Comparison of ENCODE assay signal across 27 cellular contexts in the genomic region with DNA sequence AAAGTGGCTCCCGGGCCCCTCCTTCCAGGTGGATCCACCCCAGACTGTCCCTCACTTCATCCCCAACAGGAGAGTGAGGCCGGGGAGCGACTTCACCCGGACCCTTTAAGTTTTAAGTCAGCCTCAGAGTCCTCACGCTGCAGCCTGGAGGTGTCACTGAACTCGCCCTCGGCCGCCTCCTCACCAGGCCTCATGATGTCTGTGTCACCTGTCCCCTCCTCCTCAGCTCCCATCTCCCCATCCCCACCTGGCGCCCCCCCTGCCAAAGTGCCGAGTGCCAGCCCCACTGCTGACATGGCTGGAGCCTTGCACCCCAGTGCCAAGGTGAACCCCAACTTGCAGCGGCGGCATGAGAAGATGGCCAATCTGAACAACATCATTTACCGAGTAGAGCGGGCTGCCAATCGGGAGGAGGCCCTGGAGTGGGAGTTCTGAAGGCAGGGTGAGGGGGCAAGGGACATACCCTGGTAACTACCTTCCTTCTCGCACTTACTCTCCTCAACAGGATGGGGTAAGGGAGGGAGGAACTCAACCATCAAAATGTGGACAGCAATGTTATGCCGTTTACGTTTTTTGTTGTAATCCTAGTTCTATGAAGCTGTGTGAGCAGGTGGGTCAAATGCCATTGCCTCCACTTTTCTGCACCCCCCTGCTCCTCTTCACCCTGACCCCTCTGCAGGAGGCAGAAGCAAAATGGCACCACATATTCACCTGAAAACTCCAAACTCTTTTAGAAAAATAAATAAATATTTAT.
"Had no signal": no experiment of that assay in that cellular context is flagged by ENCODE, and none has a peak within 500 bp of the region (broad histone marks: within the 10 kb centered on the region; RNA-seq: fewer than 3 reads in every experiment).

No MANE protein-coding gene starts in this region.

- DNase-seq: hypothalamus; immature natural killer cell; kidney; left colon; left lung; lower lobe of right lung; mesendoderm; naive B cell; nucleus accumbens; pancreas; retina; right cardiac atrium; stimulated activated CD4-positive, alpha-beta T cell treated with anti-CD3 and anti-CD28 coated beads, Interleukin-12 subunit alpha, Interleukin-12 subunit beta, amount 100 ng/mL, for 4 hours; stimulated activated CD4-positive, alpha-beta T cell treated with anti-CD3 and anti-CD28 coated beads, Interleukin-15, amount 100 ng/mL, for 24 hours; stimulated activated CD4-positive, alpha-beta T cell treated with anti-CD3 and anti-CD28 coated beads, Interleukin-2, amount 100 ng/mL, for 24 hours; stimulated activated CD4-positive, alpha-beta T cell treated with anti-CD3 and anti-CD28 coated beads, Interleukin-4, amount 100 ng/mL, for 1 hour; stimulated activated naive B cell treated with anti-CD40 and anti-IgM and Interleukin-4, amounts not matched to agents 10 μg/mL and 1 μg/mL and 100 μg/mL, for 72 hours; stimulated activated naive CD8-positive, alpha-beta T cell treated with anti-CD3 and anti-CD28 coated beads, Interleukin-15, Interleukin-2, amounts not matched to agents 100 U/mL and 50 U/mL, for 24 hours; stomach; testis; thyroid gland; transverse colon; upper lobe of right lung had no signal

- H3K4me3 ChIP-seq: left lung, lower lobe of right lung, pancreas, prostate gland, skin epidermis, stomach, testis, thyroid gland, transverse colon, upper lobe of right lung had no signal

- H3K27me3 ChIP-seq: left lung, pancreas, stomach, testis, thyroid gland, transverse colon, upper lobe of right lung had no signal

- H3K9me3 ChIP-seq: pancreas, prostate gland, testis, thyroid gland, upper lobe of right lung had no signal

- ATAC-seq: left colon; left lung; lower lobe of right lung; natural killer cell treated with Interleukin-12 subunit alpha and Interleukin-12 subunit beta and Interleukin-15 and Interleukin-18, amount 100 ng/mL, for 72 hours; pancreas; right cardiac atrium; sciatic nerve; stimulated activated naive B cell treated with anti-CD40 and anti-IgM and Interleukin-4, amounts not matched to agents 10 μg/mL and 1 μg/mL and 100 μg/mL, for 72 hours; stimulated activated naive CD8-positive, alpha-beta T cell treated with anti-CD3 and anti-CD28 coated beads, Interleukin-15, Interleukin-2, amounts not matched to agents 100 U/mL and 50 U/mL, for 24 hours; upper lobe of right lung had no signal

- H3K27ac ChIP-seq: left lung, lower lobe of right lung, pancreas, prostate gland, skin epidermis, stomach, testis, thyroid gland, transverse colon, upper lobe of right lung had no signal

- H3K36me3 ChIP-seq: left lung, lower lobe of right lung, pancreas, prostate gland, stomach, thyroid gland, transverse colon, upper lobe of right lung had no signal

- H3K4me1 ChIP-seq: left lung, lower lobe of right lung, pancreas, prostate gland, stomach, testis, thyroid gland, transverse colon, upper lobe of right lung had no signal
